ENCODE assay signal across 20 cellular contexts in the genomic region with DNA sequence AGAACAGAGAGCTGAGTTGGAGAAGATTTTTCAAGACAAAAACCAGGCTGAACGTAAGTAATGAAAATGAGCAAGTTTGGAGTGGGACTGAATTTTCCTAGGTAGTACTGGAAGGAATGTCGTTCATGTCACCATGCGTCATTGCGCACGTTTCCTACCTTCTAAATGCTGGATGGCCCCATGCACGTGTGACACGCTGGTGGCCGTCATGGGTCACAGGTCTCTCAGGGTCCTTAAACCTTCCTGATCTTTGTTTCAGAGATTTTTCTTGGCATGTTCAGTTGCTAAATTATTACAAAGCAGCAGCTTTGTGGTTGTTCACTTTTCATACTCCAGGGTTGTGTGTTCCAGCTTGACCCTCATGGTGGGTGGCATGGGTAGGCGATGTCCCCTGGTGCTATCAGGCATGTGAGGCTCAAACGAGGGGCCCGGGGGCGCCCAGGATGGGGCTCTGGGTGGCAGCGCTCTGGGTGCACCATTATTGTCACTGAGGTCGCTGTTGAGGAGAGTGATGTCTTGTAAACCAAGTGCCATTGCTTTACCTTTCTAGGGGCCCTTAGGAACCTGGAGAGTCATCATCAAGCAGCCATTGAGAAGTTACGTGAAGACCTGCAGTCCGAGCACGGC. TPM values are rescaled to one million over a fixed set of nuclear protein-coding genes. Genes with fewer than 3 reads are reported as not detected.
DNase-seq lines count a peak whose midpoint lies in the region; ATAC-seq, FAIRE-seq and TF ChIP-seq lines count a peak whose summit lies in the region.
"Had no signal": no experiment of that assay in that cellular context is flagged by ENCODE, and none has a peak within 500 bp of the region (broad histone marks: within the 10 kb centered on the region; RNA-seq: fewer than 3 reads in every experiment).

No MANE protein-coding gene starts in this region.

- H3K79me2 ChIP-seq in osteoblast (ENCODE audit: insufficient read depth, low read length) = peaks cover 12% of the 10 kb centered on the region

- no peak for DNase-seq in Panc1 (ENCODE audit: low read depth, low spot score)
- no peak for DNase-seq in bronchial epithelial cell (ENCODE audit: low read depth)
- DNase-seq in osteoblast (ENCODE audit: insufficient read length, low spot score, missing footprints) = peak; percentile 2
- no peak for DNase-seq in NCI-H510A treated with DMSO at 0.1 percent for 48 hours (lab: John Stamatoyannopoulos, UW)
- DNase-seq: 8988T; C1 segment of cervical spinal cord; Caco-2; CD4-positive, alpha-beta memory T cell; DMS153; DND-41; GM23248; H7; HCEC 1CT had no signal

- H3K4me1 ChIP-seq in Panc1 (ENCODE audit: control insufficient read depth, insufficient read depth, low read length) (no peaks in the 10 kb centered on the region), osteoblast (ENCODE audit: insufficient read depth, low read length) (peaks cover 5% of the 10 kb centered on the region), skeletal muscle tissue (ENCODE audit: control insufficient read depth in 3 of 3, insufficient read depth in 3 of 3, low read length in 3 of 3) (peaks cover 20 to 55% (median 45%) of the 10 kb centered on the region in 3 donors)
- H3K4me1 ChIP-seq: A549, Caco-2 had no signal

- ATAC-seq in Panc1 = no peak
- no peak for ATAC-seq in HG03457 (IDR thresholded peaks at IDR 0.05; ENCODE audit: unreplicated experiment)
- no peak for ATAC-seq in GM21447 (IDR thresholded peaks at IDR 0.05; ENCODE audit: unreplicated experiment)
- ATAC-seq: A549 had no signal

- FAIRE-seq in bronchial epithelial cell (lab: Jason Lieb, UNC) = peak; percentile 43
- FAIRE-seq: A549, G401.6, GM12892, H1 had no signal

- peaks cover 10% of the 10 kb centered on the region; the same call in 1 of the 2 replicates for H3K36me3 ChIP-seq in Panc1 (ENCODE audit: control insufficient read depth, insufficient read depth, low read length)
- H3K36me3 ChIP-seq in bronchial epithelial cell (ENCODE audit: control insufficient read depth, insufficient read depth, low read length) = peaks cover 28% of the 10 kb centered on the region
- H3K36me3 ChIP-seq in osteoblast (ENCODE audit: insufficient read depth, low read length) = peaks cover 64% of the 10 kb centered on the region
- H3K36me3 ChIP-seq in skeletal muscle tissue (ENCODE audit: control insufficient read depth in 3 of 3, insufficient read depth in 3 of 3, low read length in 3 of 3) = peaks cover 69 to 75% (median 73%) of the 10 kb centered on the region in 3 donors

- TF ChIP-seq CTCF in Panc1 (IDR thresholded peaks at IDR 0.05) (no peak), bronchial epithelial cell (IDR thresholded peaks at IDR 0.05; ENCODE audit: insufficient read depth, low read length, severe bottlenecking) (no peak), osteoblast (IDR thresholded peaks at IDR 0.05; ENCODE audit: extremely low read depth, low read depth, low read length) (no peak)

- H4K20me1 ChIP-seq in osteoblast (ENCODE audit: insufficient read depth, low read length) = peaks cover 4% of the 10 kb centered on the region

- H2AFZ ChIP-seq in osteoblast (ENCODE audit: low read length) = no peak overlapping the region
- H2AFZ ChIP-seq: GM23248 had no signal

- H3K4me3 ChIP-seq in Panc1 (ENCODE audit: low read depth in 2 of 2, low read length in 2 of 2) (no peak overlapping the region), bronchial epithelial cell (ENCODE audit: low read depth, low read length) (no peak overlapping the region), osteoblast (ENCODE audit: insufficient read depth, low read length) (no peak overlapping the region), skeletal muscle tissue (ENCODE audit: low read length in 3 of 3) (peak overlapping the region; percentile 79 to 91 (median 89))
- H3K4me3 ChIP-seq: A549, GM23248 had no signal

- in situ Hi-C loops in Panc1 (cut with HindIII; ENCODE audit: low pct_unique_long_range_greater_than_20kb, low sequenced_read_pairs) = no loop called here

- TSS peak; percentile 61 for BruUV-seq in Panc1 (replicated peaks; lab: Mats Ljungman, UMichigan)

- POLR2A ChIA-PET in Panc1 (lab: Charles Lee) = no interaction called here

- H3K27me3 ChIP-seq in Panc1 (ENCODE audit: control insufficient read depth, insufficient read depth, low read length) (no peaks in the 10 kb centered on the region), bronchial epithelial cell (ENCODE audit: control insufficient read depth, insufficient read depth, low read length) (no peaks in the 10 kb centered on the region), osteoblast (ENCODE audit: insufficient read depth, low read length) (no peaks in the 10 kb centered on the region), skeletal muscle tissue (ENCODE audit: control insufficient read depth in 3 of 3, insufficient read depth in 3 of 3, low read length in 3 of 3) (no peaks in the 10 kb centered on the region)

- no peak overlapping the region for H3K4me2 ChIP-seq in osteoblast (ENCODE audit: insufficient read depth, low read length)
- H3K4me2 ChIP-seq: A549 had no signal

- H3K9me3 ChIP-seq in Panc1 (ENCODE audit: control insufficient read depth, insufficient read depth, low read depth, low read length) (no peaks in the 10 kb centered on the region), osteoblast (ENCODE audit: low read depth, low read length) (no peaks in the 10 kb centered on the region), skeletal muscle tissue (ENCODE audit: control insufficient read depth in 3 of 3, low read length in 3 of 3) (no peaks in the 10 kb centered on the region)
- H3K9me3 ChIP-seq: A549, Caco-2 had no signal

- peak overlapping the region; percentile 71 to 98 (median 95) for H3K9ac ChIP-seq in skeletal muscle tissue (ENCODE audit: low read depth in 1 of 3, low read length in 3 of 3)
- H3K9ac ChIP-seq: GM23248 had no signal

- intact Hi-C loops in Panc1 (cut with micrococcal nuclease; ENCODE audit: unreplicated experiment) = no loop called here

- no peak overlapping the region for H3K27ac ChIP-seq in Panc1 (ENCODE audit: low read length)
- H3K27ac ChIP-seq in osteoblast (ENCODE audit: low read depth, low read length) = no peak overlapping the region
- peak overlapping the region; percentile 84 for H3K27ac ChIP-seq in skeletal muscle tissue (ENCODE audit: low read depth, low read length)
- H3K27ac ChIP-seq: A549, GM23248 had no signal

- CTCF ChIA-PET in Panc1 (lab: Charles Lee) = no interaction called here

RNA-seq across cellular contexts. Expression of a gene that starts 25.3 kb away (rescaled TPM):
- total RNA-seq in Panc1 (2021; ENCODE audit: unreplicated experiment) = 44.3 TPM
- polyA plus RNA-seq in Panc1 (2012; ENCODE audit: insufficient read length) = 24.4 TPM
- total RNA-seq in bronchial epithelial cell = 11.1 and 11.3 TPM in 2 replicates
- total RNA-seq in osteoblast = 19.2 and 23.0 TPM in 2 replicates
- total RNA-seq in skeletal muscle tissue = 42.8 TPM

RNA-seq across cellular contexts. Expression of a gene that starts 25.6 kb away (rescaled TPM):
- total RNA-seq in Panc1 (2021; ENCODE audit: unreplicated experiment) = 12.7 TPM
- 3.8 TPM for polyA plus RNA-seq in Panc1 (2012; ENCODE audit: insufficient read length)
- 0.53 and 0.77 TPM in 2 replicates for total RNA-seq in bronchial epithelial cell
- total RNA-seq in osteoblast = 2.2 and 3.2 TPM in 2 replicates
- total RNA-seq in skeletal muscle tissue = 3.1 TPM

Comparison
In these comparisons a context has a peak if more than half of its experiments do, and no peak if none do; other contexts are left out.
1. H3K4me3 ChIP-seq: peak in skeletal muscle tissue (3 of 3); none in Panc1 (0 of 2), bronchial epithelial cell (single experiment) and osteoblast (single experiment).